8 cellular contexts compared by ENCODE assay signal in genomic region chr6:47483853-47484546, GRCh38. TPM values are rescaled to one million over a fixed set of nuclear protein-coding genes. Genes with fewer than 3 reads are reported as not detected.
DNase-seq lines count a peak whose midpoint lies in the region; ATAC-seq and TF ChIP-seq lines count a peak whose summit lies in the region.

No MANE protein-coding gene starts in this region.

- no peak overlapping the region for H3K9ac ChIP-seq in endodermal cell (ENCODE audit: extremely low read depth, low read length, poor library complexity, severe bottlenecking)

- DNase-seq in LNCaP clone FGC (ENCODE audit: low read depth) (peak; percentile 88), endodermal cell (no peak), caudate nucleus (lab: John Stamatoyannopoulos, UW) (no peak), GOT3 (lab: John Stamatoyannopoulos, UW) (no peak), NCI-H524 (lab: John Stamatoyannopoulos, UW) (no peak)
- no peak for DNase-seq in activated CD8-positive, alpha-beta memory T cell treated with anti-CD3 and anti-CD28 coated beads, Interleukin-2, amount 10 ng/mL, durations not matched to agents 7 days and 5 days

- H3K27me3 Mint-ChIP-seq in endodermal cell (ENCODE audit: insufficient read depth), result no peaks in the 10 kb centered on the region
- no peaks in the 10 kb centered on the region for H3K27me3 Mint-ChIP-seq in activated CD8-positive, alpha-beta memory T cell treated with anti-CD3 and anti-CD28 coated beads, Interleukin-2, amount 10 ng/mL, durations not matched to agents 7 days and 5 days

- CTCF ChIA-PET in activated CD8-positive, alpha-beta memory T cell treated with anti-CD3 and anti-CD28 coated beads, Interleukin-2, amount 10 ng/mL, durations not matched to agents 7 days and 5 days (lab: Charles Lee), result interaction anchor here (0.7 kb wide), 1 partner anchor 113 kb away, joined by 3 read pairs; no protein-coding TSS in a partner anchor

- TF ChIP-seq CTCF in 22Rv1 (IDR thresholded peaks at IDR 0.05) (no peak), LNCaP clone FGC (IDR thresholded peaks at IDR 0.05; ENCODE audit: control insufficient read depth, extremely low read depth, insufficient read depth) (no peak), endodermal cell (conservative IDR thresholded peaks at IDR 0.05) (no peak)

- H3K4me3 ChIP-seq in LNCaP clone FGC (ENCODE audit: low read depth, low read length) (peak overlapping the region; percentile 19), endodermal cell (ENCODE audit: low read length) (peak overlapping the region; percentile 9)

- H3K27ac ChIP-seq in 22Rv1, result peak overlapping the region; percentile 76
- no peak overlapping the region for H3K27ac ChIP-seq in endodermal cell (ENCODE audit: low read depth, low read length)
- H3K27ac ChIP-seq in caudate nucleus (ENCODE audit: low read depth, low read length), result no peak overlapping the region

- peaks cover 50% of the 10 kb centered on the region for H3K4me1 Mint-ChIP-seq in endodermal cell
- H3K4me1 Mint-ChIP-seq in activated CD8-positive, alpha-beta memory T cell treated with anti-CD3 and anti-CD28 coated beads, Interleukin-2, amount 10 ng/mL, durations not matched to agents 7 days and 5 days, result peaks cover 37% of the 10 kb centered on the region

- no peaks in the 10 kb centered on the region for H3K36me3 ChIP-seq in endodermal cell (ENCODE audit: control insufficient read depth, insufficient read depth, low read length)

- H3K4me3 Mint-ChIP-seq in endodermal cell, result no peak overlapping the region
- no peak overlapping the region for H3K4me3 Mint-ChIP-seq in activated CD8-positive, alpha-beta memory T cell treated with anti-CD3 and anti-CD28 coated beads, Interleukin-2, amount 10 ng/mL, durations not matched to agents 7 days and 5 days

- peak overlapping the region; percentile 25 for H3K27ac Mint-ChIP-seq in endodermal cell
- no peak overlapping the region for H3K27ac Mint-ChIP-seq in activated CD8-positive, alpha-beta memory T cell treated with anti-CD3 and anti-CD28 coated beads, Interleukin-2, amount 10 ng/mL, durations not matched to agents 7 days and 5 days

- peak; percentile 49 for ATAC-seq in GM21390 (IDR thresholded peaks at IDR 0.05; ENCODE audit: unreplicated experiment)
- ATAC-seq in activated CD8-positive, alpha-beta memory T cell treated with anti-CD3 and anti-CD28 coated beads, Interleukin-2, amount 10 ng/mL, durations not matched to agents 7 days and 5 days, result no peak

- H3K9me3 Mint-ChIP-seq in endodermal cell, result no peaks in the 10 kb centered on the region
- H3K9me3 Mint-ChIP-seq in activated CD8-positive, alpha-beta memory T cell treated with anti-CD3 and anti-CD28 coated beads, Interleukin-2, amount 10 ng/mL, durations not matched to agents 7 days and 5 days (ENCODE audit: low read depth), result no peaks in the 10 kb centered on the region

- 100% methylated on average over 1 of the region's 1 CpG; no CpG with 5 or more reads in 1 of the 2 experiments for WGBS in endodermal cell (ENCODE audit: insufficient coverage in 1 of 2, insufficient read length in 1 of 2), 2 experiments

- H3K9me3 ChIP-seq in endodermal cell (ENCODE audit: control insufficient read depth, low read length), result no peaks in the 10 kb centered on the region

- H3K27me3 ChIP-seq in endodermal cell (ENCODE audit: control insufficient read depth, insufficient read depth, low read length, poor library complexity, severe bottlenecking), result no peaks in the 10 kb centered on the region

- peaks cover 3% of the 10 kb centered on the region for H3K4me1 ChIP-seq in endodermal cell (ENCODE audit: control insufficient read depth, insufficient read depth, low read length)

- H3K36me3 Mint-ChIP-seq in endodermal cell (ENCODE audit: low read depth), result peaks cover 6% of the 10 kb centered on the region
- H3K36me3 Mint-ChIP-seq in activated CD8-positive, alpha-beta memory T cell treated with anti-CD3 and anti-CD28 coated beads, Interleukin-2, amount 10 ng/mL, durations not matched to agents 7 days and 5 days, result no peaks in the 10 kb centered on the region

RNA-seq across cellular contexts. Expression of gene CD2AP, which starts 6.4 kb away (rescaled TPM):
- total RNA-seq in endodermal cell, result 10 to 100 TPM; 58.1 to 62.4 TPM
- polyA plus RNA-seq in endodermal cell (2013, experiment 1 of 2), result 16.2 TPM
- polyA plus RNA-seq in endodermal cell (2013, experiment 2 of 2), result 19.4 TPM
- 10 to 100 TPM; 25.5 to 30.9 TPM for total RNA-seq in activated CD8-positive, alpha-beta memory T cell treated with anti-CD3 and anti-CD28 coated beads, Interleukin-2, amount 10 ng/mL, durations not matched to agents 7 days and 5 days
